8 cellular contexts compared by ENCODE assay signal in the genomic region with DNA sequence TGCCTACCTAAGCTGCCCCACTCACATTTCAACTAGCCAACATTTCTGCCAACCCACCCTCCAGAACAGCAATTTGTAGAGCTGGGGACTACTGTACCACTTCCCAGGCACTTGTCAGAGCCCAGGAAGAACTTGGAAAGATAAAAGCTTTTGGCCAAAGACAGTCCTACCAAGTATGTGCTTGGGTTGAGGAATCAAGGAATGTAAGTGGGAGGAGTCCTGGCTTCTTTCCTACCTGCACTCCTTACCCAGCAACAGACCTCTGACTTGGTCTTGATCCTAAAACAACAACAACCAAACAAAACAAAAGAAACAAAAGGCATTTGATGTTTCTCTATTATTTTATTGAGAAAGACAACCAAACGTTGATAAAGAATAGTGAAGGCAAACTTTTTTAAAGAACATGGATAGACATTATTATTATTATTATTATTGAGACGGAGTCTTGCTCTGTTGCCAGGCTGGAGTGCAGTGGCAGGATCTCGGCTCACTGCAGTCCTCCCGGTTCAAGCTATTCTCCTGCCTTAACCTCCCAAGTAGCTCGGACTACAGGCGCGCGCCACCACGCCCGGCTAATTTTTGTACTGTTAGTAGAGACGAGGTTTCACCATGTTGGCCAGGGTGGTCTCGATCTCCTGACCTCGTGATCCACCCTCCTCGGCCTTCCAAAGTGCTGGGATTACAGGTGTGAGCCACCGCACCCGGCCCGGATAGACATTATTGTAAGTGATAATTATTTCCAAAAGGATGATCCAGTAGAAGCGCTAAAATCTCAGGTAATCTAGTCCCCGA. TPM values are rescaled to one million over a fixed set of nuclear protein-coding genes. Genes with fewer than 3 reads are reported as not detected.
DNase-seq lines count a peak whose midpoint lies in the region; ATAC-seq lines count a peak whose summit lies in the region.

No MANE protein-coding gene starts in this region.

- H3K4me3 ChIP-seq in BLaER1 treated with 17β-estradiol and CSF1 and Interleukin-3, amounts not matched to agents 10 nM and 100 nM: peak overlapping the region; percentile 49 to 78 (median 69)
- peak overlapping the region; percentile 63 for H3K4me3 ChIP-seq in NT2/D1 (ENCODE audit: insufficient read length, low read depth)
- peak overlapping the region; percentile 63 to 84 for H3K4me3 ChIP-seq in duodenal mucosa (ENCODE audit: low read depth in 1 of 2, low read length in 2 of 2)
- H3K4me3 ChIP-seq in neuronal stem cell (ENCODE audit: low read length in 2 of 2): no peak overlapping the region

- peaks cover 20 to 49% (median 34%) of the 10 kb centered on the region in 10 experiments for H3K4me1 ChIP-seq in BLaER1 treated with 17β-estradiol and CSF1 and Interleukin-3, amounts not matched to agents 10 nM and 100 nM
- H3K4me1 ChIP-seq in NT2/D1 (ENCODE audit: insufficient read depth, insufficient read length): no peaks in the 10 kb centered on the region
- peaks cover 15 to 18% of the 10 kb centered on the region in 2 donors for H3K4me1 ChIP-seq in duodenal mucosa (ENCODE audit: control insufficient read depth in 1 of 2, insufficient read depth in 2 of 2, low read length in 2 of 2)
- peaks cover 0 to 6% of the 10 kb centered on the region in 2 donors for H3K4me1 ChIP-seq in neuronal stem cell (ENCODE audit: control insufficient read depth in 2 of 2, insufficient read depth in 1 of 2, low read depth in 1 of 2, low read length in 2 of 2)

- no peaks in the 10 kb centered on the region for H3K9me3 ChIP-seq in BLaER1 treated with 17β-estradiol and CSF1 and Interleukin-3, amounts not matched to agents 10 nM and 100 nM (replicated peaks in 1 of 11)
- H3K9me3 ChIP-seq in NT2/D1 (ENCODE audit: insufficient read depth, low read length) (no peaks in the 10 kb centered on the region), duodenal mucosa (ENCODE audit: control insufficient read depth in 1 of 2, low read length in 2 of 2) (no peaks in the 10 kb centered on the region), neuronal stem cell (replicated peaks in 1 of 2; ENCODE audit: control insufficient read depth in 2 of 2, insufficient read depth in 1 of 2, low read depth in 1 of 2, low read length in 2 of 2) (peaks cover 0 to 1% of the 10 kb centered on the region in 2 donors)

- no peak overlapping the region for H4K8ac ChIP-seq in neuronal stem cell (ENCODE audit: low read depth, low read length)

- peak overlapping the region; percentile 84 for H2BK120ac ChIP-seq in neuronal stem cell (ENCODE audit: low read depth, low read length)

- no peak overlapping the region for H4K91ac ChIP-seq in neuronal stem cell (ENCODE audit: low read depth, low read length, poor library complexity)

- peaks cover 0 to 24% (median 0%) of the 10 kb centered on the region in 11 experiments; a peak in 4 of 22 replicates for H3K36me3 ChIP-seq in BLaER1 treated with 17β-estradiol and CSF1 and Interleukin-3, amounts not matched to agents 10 nM and 100 nM
- H3K36me3 ChIP-seq in NT2/D1 (ENCODE audit: insufficient read depth, insufficient read length, low read length) (no peaks in the 10 kb centered on the region), duodenal mucosa (ENCODE audit: control insufficient read depth in 1 of 2, insufficient read depth in 2 of 2, low read length in 2 of 2) (no peaks in the 10 kb centered on the region), neuronal stem cell (replicated peaks in 1 of 2; ENCODE audit: control insufficient read depth in 2 of 2, insufficient read depth in 2 of 2, low read length in 2 of 2) (no peaks in the 10 kb centered on the region)

- H2AK5ac ChIP-seq in neuronal stem cell (ENCODE audit: low read depth, low read length): no peak overlapping the region

- no peaks in the 10 kb centered on the region for H3K79me1 ChIP-seq in neuronal stem cell (ENCODE audit: low read depth, low read length)

- no peak for ATAC-seq in HG02798 (IDR thresholded peaks at IDR 0.05; ENCODE audit: poor library complexity, unreplicated experiment)

- peak overlapping the region; percentile 82 to 99 (median 97); a peak in 21 of 22 replicates for H3K27ac ChIP-seq in BLaER1 treated with 17β-estradiol and CSF1 and Interleukin-3, amounts not matched to agents 10 nM and 100 nM
- H3K27ac ChIP-seq in duodenal mucosa (ENCODE audit: low read depth, low read length) (no peak overlapping the region), neuronal stem cell (replicated peaks; ENCODE audit: low read length) (no peak overlapping the region)

- peak overlapping the region; percentile 81 for H2AFZ ChIP-seq in neuronal stem cell (ENCODE audit: low read length)

- no peaks in the 10 kb centered on the region for H4K20me1 ChIP-seq in BLaER1 treated with 17β-estradiol and CSF1 and Interleukin-3, amounts not matched to agents 10 nM and 100 nM

- H2BK12ac ChIP-seq in neuronal stem cell (ENCODE audit: low read length): no peak overlapping the region

- no peak overlapping the region for H3K4ac ChIP-seq in neuronal stem cell (ENCODE audit: low read length)

- peak overlapping the region; percentile 80 to 96 (median 92) for H3K9ac ChIP-seq in BLaER1 treated with 17β-estradiol and CSF1 and Interleukin-3, amounts not matched to agents 10 nM and 100 nM
- peak overlapping the region; percentile 81 for H3K9ac ChIP-seq in NT2/D1 (ENCODE audit: insufficient read length, low read depth)
- peak overlapping the region; percentile 61 to 65 for H3K9ac ChIP-seq in duodenal mucosa (ENCODE audit: low read depth in 1 of 2, low read length in 2 of 2)
- H3K9ac ChIP-seq in neuronal stem cell (ENCODE audit: low read depth, low read length, poor library complexity): no peak overlapping the region

- H3K27me3 ChIP-seq in BLaER1 treated with 17β-estradiol and CSF1 and Interleukin-3, amounts not matched to agents 10 nM and 100 nM: peaks cover 0 to 10% (median 6%) of the 10 kb centered on the region in 11 experiments; a peak in 18 of 22 replicates
- H3K27me3 ChIP-seq in NT2/D1 (ENCODE audit: insufficient read depth, insufficient read length): peaks cover 47% of the 10 kb centered on the region
- H3K27me3 ChIP-seq in duodenal mucosa (ENCODE audit: control insufficient read depth in 1 of 2, insufficient read depth in 2 of 2, low read length in 2 of 2): peaks cover 9 to 35% of the 10 kb centered on the region in 2 donors
- peaks cover 3 to 53% (median 8%) of the 10 kb centered on the region in 3 experiments for H3K27me3 ChIP-seq in neuronal stem cell (ENCODE audit: control insufficient read depth in 3 of 3, insufficient read depth in 3 of 3, low read depth in 1 of 3, low read length in 3 of 3)

- no peak overlapping the region for H3K14ac ChIP-seq in neuronal stem cell (ENCODE audit: low read length)

- no peak overlapping the region for H2BK15ac ChIP-seq in neuronal stem cell (ENCODE audit: low read length)

- no peak overlapping the region for H3K18ac ChIP-seq in neuronal stem cell (ENCODE audit: low read length)

- H3K23ac ChIP-seq in neuronal stem cell (ENCODE audit: low read depth, low read length, poor library complexity): no peak overlapping the region

- H2BK5ac ChIP-seq in neuronal stem cell (ENCODE audit: low read length): no peak overlapping the region

- WGBS in neuronal stem cell (ENCODE audit: extremely low coverage in 2 of 2, insufficient read length in 2 of 2, insufficient replicate concordance in 1 of 2), 2 donors: no CpG with 5 or more reads among the region's 19 CpGs

- DNase-seq in NT2/D1 (ENCODE audit: low read depth, low spot score): no peak
- DNase-seq in neuronal stem cell (ENCODE audit: low spot score): no peak
- no peak for DNase-seq in DMS53 treated with DMSO at 0.1 percent for 48 hours (lab: John Stamatoyannopoulos, UW; ENCODE audit: unreplicated experiment)
- no peak for DNase-seq in pons (ENCODE audit: low spot score)
- no peak for DNase-seq in SW480 (ENCODE audit: low spot score)

- peak overlapping the region; percentile 81 to 96 (median 93) for H3K4me2 ChIP-seq in BLaER1 treated with 17β-estradiol and CSF1 and Interleukin-3, amounts not matched to agents 10 nM and 100 nM
- peak overlapping the region; percentile 75 for H3K4me2 ChIP-seq in neuronal stem cell (ENCODE audit: insufficient read depth, low read length, poor library complexity, severe bottlenecking)

RNA-seq across cellular contexts. Expression of gene ANXA2R, which starts 33.5 kb away (rescaled TPM):
- polyA plus RNA-seq in neuronal stem cell (2013, experiment 1 of 2): 0.07 TPM
- 0.07 TPM for polyA plus RNA-seq in neuronal stem cell (2013, experiment 2 of 2)

Comparison
In these comparisons a context has a peak if more than half of its experiments do, and no peak if none do; other contexts are left out.
1. H3K27ac ChIP-seq: peak in BLaER1 treated with 17β-estradiol and CSF1 and Interleukin-3, amounts not matched to agents 10 nM and 100 nM (11 of 11); none in duodenal mucosa (single experiment) and neuronal stem cell (single experiment).
2. H3K4me3 ChIP-seq: peak in BLaER1 treated with 17β-estradiol and CSF1 and Interleukin-3, amounts not matched to agents 10 nM and 100 nM (10 of 10), NT2/D1 (single experiment) and duodenal mucosa (2 of 2); none in neuronal stem cell (0 of 2).